In the genomic region with DNA sequence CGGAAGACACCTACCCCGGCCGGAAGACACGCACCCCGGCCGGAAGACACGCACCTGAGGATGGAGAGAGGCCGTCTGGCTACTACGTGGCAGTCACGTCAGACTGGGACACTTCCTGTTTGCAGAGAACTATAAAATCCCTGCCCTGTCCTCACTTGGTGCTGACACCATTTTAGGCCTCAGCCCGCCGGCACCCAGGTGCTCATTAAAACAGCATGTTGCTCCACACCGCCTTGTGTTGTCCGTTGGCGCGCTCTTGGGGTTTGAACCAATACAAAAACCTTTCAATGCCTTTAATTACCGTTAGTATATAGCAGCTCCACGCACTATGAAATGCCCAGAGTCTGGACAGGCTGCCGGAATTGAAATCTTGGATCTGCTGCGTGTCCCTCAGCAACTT, we compare ENCODE assay signal across 26 cellular contexts. TPM values are rescaled to one million over a fixed set of nuclear protein-coding genes. Genes with fewer than 3 reads are reported as not detected.
"Had no signal": no experiment of that assay in that cellular context is flagged by ENCODE, and none has a peak within 500 bp of the region (broad histone marks: within the 10 kb centered on the region; RNA-seq: fewer than 3 reads in every experiment).

No MANE protein-coding gene starts in this region.

- ATAC-seq: HepG2 had no signal

- H3K4me1 ChIP-seq: SJSA1 had no signal

- H3K9me3 ChIP-seq: MG63, SJSA1 had no signal

- FAIRE-seq: HepG2, RCC 7860 had no signal

- H3K27me3 ChIP-seq: MG63, SJSA1 had no signal

- DNase-seq: IMR-90, Karpas-422, KG1, MG63, NCI-H1092, NCI-H1105 treated with DMSO at 0.1 percent for 48 hours, NCI-H1417 treated with DMSO at 0.1 percent for 48 hours, NCI-H146, NCI-H1694 treated with DMSO at 0.1 percent for 48 hours, NCI-H1930, NCI-H2081, NCI-H2107, NCI-H2227 treated with DMSO at 0.1 percent for 48 hours, NCI-H446, NCI-H510A, NCI-H524 treated with DMSO at 0.1 percent for 48 hours, NCI-H69, NCI-H774, Right ventricle myocardium superior, RPMI8226, SIG-M5 had no signal

- H3K36me3 ChIP-seq: MG63, SJSA1 had no signal

- H3K4me3 ChIP-seq: MG63, SJSA1, SK-N-MC had no signal

- H3K27ac ChIP-seq: SJSA1, SK-N-MC had no signal

RNA-seq across cellular contexts. Expression of a gene that starts 34.7 kb away (rescaled TPM):
- total RNA-seq: HepG2, HT1080, IMR-90, Right ventricle myocardium superior, SJSA1 had no signal
- polyA plus RNA-seq: HepG2, IMR-90 had no signal
